In the genomic region with DNA sequence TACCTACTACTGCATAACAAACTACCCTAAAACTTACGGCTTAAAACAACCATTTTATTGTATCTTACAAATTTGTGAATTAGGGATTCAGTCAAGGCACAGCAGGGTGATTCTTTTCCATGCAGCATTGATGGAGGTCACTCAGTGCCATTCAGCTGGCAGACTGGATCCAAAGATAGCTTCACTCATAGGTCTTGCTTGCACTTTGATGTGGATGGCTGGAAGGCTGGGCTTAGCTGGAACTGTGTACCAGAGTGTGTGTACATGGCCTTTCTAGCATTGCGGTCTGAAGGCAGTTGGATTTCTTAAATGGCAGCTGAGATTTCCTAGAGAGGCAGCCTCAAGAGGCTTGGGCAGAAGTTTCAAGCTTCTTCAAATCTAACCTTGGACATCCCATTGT, we compare ENCODE assay signal across 28 cellular contexts. TPM values are rescaled to one million over a fixed set of nuclear protein-coding genes. Genes with fewer than 3 reads are reported as not detected.
"Had no signal": no experiment of that assay in that cellular context is flagged by ENCODE, and none has a peak within 500 bp of the region (broad histone marks: within the 10 kb centered on the region; RNA-seq: fewer than 3 reads in every experiment).

No MANE protein-coding gene starts in this region.

- H3K4me3 Mint-ChIP-seq: immature natural killer cell; naive B cell; natural killer cell; nephron progenitor cell; neural progenitor cell; stimulated activated naive B cell treated with anti-CD40 and anti-IgM and Interleukin-4, amounts not matched to agents 10 μg/mL and 1 μg/mL and 100 μg/mL, for 72 hours had no signal

- H3K36me3 Mint-ChIP-seq: immature natural killer cell; naive B cell; natural killer cell; stimulated activated naive B cell treated with anti-CD40 and anti-IgM and Interleukin-4, amounts not matched to agents 10 μg/mL and 1 μg/mL and 100 μg/mL, for 72 hours had no signal

- H3K4me2 ChIP-seq: neural progenitor cell had no signal

- H3K4me1 Mint-ChIP-seq: immature natural killer cell; naive B cell; natural killer cell; stimulated activated naive B cell treated with anti-CD40 and anti-IgM and Interleukin-4, amounts not matched to agents 10 μg/mL and 1 μg/mL and 100 μg/mL, for 72 hours had no signal

- H3K79me2 ChIP-seq: parathyroid adenoma had no signal

- DNase-seq: heart left ventricle; hypothalamus; immature natural killer cell; kidney; lower lobe of right lung; mammary epithelial cell; mesenchymal stem cell; naive B cell; natural killer cell; nephron progenitor cell; occipital lobe; psoas muscle; spleen; stimulated activated CD4-positive, alpha-beta T cell treated with anti-CD3 and anti-CD28 coated beads, Interleukin-2, amount 100 ng/mL, for 48 hours; stimulated activated CD4-positive, alpha-beta T cell treated with anti-CD3 and anti-CD28 coated beads, Interleukin-4, amount 100 ng/mL, for 4 hours; stimulated activated CD8-positive, alpha-beta memory T cell treated with anti-CD3 and anti-CD28 coated beads, Interleukin-4, amount 100 ng/mL, for 48 hours; stimulated activated naive B cell treated with anti-CD40 and anti-IgM and Interleukin-4, amounts not matched to agents 10 μg/mL and 1 μg/mL and 100 μg/mL, for 72 hours; stimulated activated naive CD8-positive, alpha-beta T cell treated with anti-CD3 and anti-CD28 coated beads, Interleukin-15, Interleukin-2, amounts not matched to agents 100 U/mL and 50 U/mL, for 24 hours; stomach; testis; thyroid gland; transverse colon; upper lobe of right lung had no signal

- H2AFZ ChIP-seq: neural progenitor cell, parathyroid adenoma had no signal

- H3K4me3 ChIP-seq: heart left ventricle, lower lobe of right lung, neural progenitor cell, psoas muscle, skin epidermis, spleen, stomach, testis, thyroid gland, transverse colon, upper lobe of right lung had no signal

- H3K9me3 Mint-ChIP-seq: natural killer cell had no signal

- H3K36me3 ChIP-seq: lower lobe of right lung, neural progenitor cell, neutrophil, spleen, stomach, thyroid gland, transverse colon, upper lobe of right lung had no signal

- H3K27ac ChIP-seq: heart left ventricle, lower lobe of right lung, neural progenitor cell, neutrophil, parathyroid adenoma, psoas muscle, skin epidermis, spleen, stomach, testis, thyroid gland, transverse colon, upper lobe of right lung had no signal

- ATAC-seq: lower lobe of right lung; natural killer cell; sciatic nerve; stimulated activated naive B cell treated with anti-CD40 and anti-IgM and Interleukin-4, amounts not matched to agents 10 μg/mL and 1 μg/mL and 100 μg/mL, for 72 hours; stimulated activated naive CD8-positive, alpha-beta T cell treated with anti-CD3 and anti-CD28 coated beads, Interleukin-15, Interleukin-2, amounts not matched to agents 100 U/mL and 50 U/mL, for 24 hours; upper lobe of right lung had no signal

- H3K4me1 ChIP-seq: neural progenitor cell, parathyroid adenoma, spleen, testis had no signal

- H3K9ac ChIP-seq: neural progenitor cell, parathyroid adenoma had no signal

- H3K27me3 ChIP-seq: heart left ventricle, neural progenitor cell, stomach, testis, thyroid gland, transverse colon, upper lobe of right lung had no signal

- H3K27ac Mint-ChIP-seq: immature natural killer cell; naive B cell; natural killer cell; nephron progenitor cell; neural progenitor cell; stimulated activated naive B cell treated with anti-CD40 and anti-IgM and Interleukin-4, amounts not matched to agents 10 μg/mL and 1 μg/mL and 100 μg/mL, for 72 hours had no signal

- H3K9me3 ChIP-seq: lower lobe of right lung, neutrophil, psoas muscle, spleen, stomach, testis, thyroid gland, transverse colon, upper lobe of right lung had no signal

RNA-seq across cellular contexts. Expression of gene YAP1, which starts 25.0 kb away (rescaled TPM):
- total RNA-seq: natural killer cell had no signal
- polyA plus RNA-seq: immature natural killer cell had no signal
